8 cellular contexts compared by ENCODE assay signal in genomic region chr5:76542887-76543690, GRCh38.
DNase-seq lines count a peak whose midpoint lies in the region; FAIRE-seq and TF ChIP-seq lines count a peak whose summit lies in the region.

No MANE protein-coding gene starts in this region.

- no peak overlapping the region for H4K8ac ChIP-seq in H1 (ENCODE audit: extremely low read depth, insufficient read depth, low read length)

- WGBS in H1 (ENCODE audit: extremely low coverage in 1 of 2, insufficient coverage in 1 of 2, insufficient read length in 1 of 2, insufficient replicate concordance in 2 of 2, low coverage in 1 of 2, low lambda C conversion rate in 2 of 2, missing lambda C conversion rate in 1 of 2), 2 experiments, result 83% methylated on average over 13 of the region's 13 CpGs; no CpG with 5 or more reads in 1 of the 2 experiments

- H2BK12ac ChIP-seq in H1 (ENCODE audit: low read depth, low read length), result peak overlapping the region; percentile 46; the same call in 1 of the 2 replicates

- H3K27me3 ChIP-seq in H1 (replicated peaks in 1 of 4; ENCODE audit: control insufficient read depth in 3 of 4, extremely low read depth in 1 of 4, insufficient read depth in 3 of 4, low read length in 3 of 4), result no peaks in the 10 kb centered on the region; a peak in 2 of 7 replicates

- no peaks in the 10 kb centered on the region for H4K20me1 ChIP-seq in H1 (replicated peaks in 1 of 2; ENCODE audit: control insufficient read depth in 1 of 2, insufficient read depth in 2 of 2, low read length in 2 of 2)

- TF ChIP-seq POLR2A in H1 (IDR thresholded peaks at IDR 0.05; ENCODE audit: control extremely low read depth in 1 of 2, low read depth in 2 of 2, low read length in 2 of 2), result no peak

- H3K9ac ChIP-seq in H1 (replicated peaks in 1 of 4; ENCODE audit: extremely low read depth in 1 of 4, low read depth in 3 of 4, low read length in 3 of 4), result no peak overlapping the region

- peak; percentile 74 for DNase-seq in activated CD4-positive, alpha-beta T cell treated with anti-CD3 and anti-CD28 coated beads for 48 hours
- DNase-seq in H1 (ENCODE audit: low read depth in 1 of 2, low spot score in 2 of 2) (no peak), NCI-H2081 (lab: John Stamatoyannopoulos, UW) (no peak), germinal center (ENCODE audit: low spot score) (no peak), SHP77 treated with DMSO at 0.1 percent for 48 hours (lab: John Stamatoyannopoulos, UW) (no peak), NCI-H146 (lab: John Stamatoyannopoulos, UW) (no peak)
- peak; percentile 39 for DNase-seq in stimulated activated CD4-positive, alpha-beta T cell treated with anti-CD3 and anti-CD28 coated beads, Interleukin-2, amount 100 ng/mL, for 4 hours (ENCODE audit: low read depth)

- no peak overlapping the region for H3K4me2 ChIP-seq in H1 (ENCODE audit: insufficient read depth in 1 of 2, low read depth in 2 of 2, low read length in 2 of 2)

- no peak overlapping the region for H3K23ac ChIP-seq in H1 (ENCODE audit: insufficient read length)

- H4K91ac ChIP-seq in H1 (replicated peaks; ENCODE audit: insufficient read length, low read length), result no peak overlapping the region

- peak; percentile 39 for FAIRE-seq in H1 (lab: Jason Lieb, UNC)

- H3K23me2 ChIP-seq in H1 (ENCODE audit: low read depth, low read length), result no peaks in the 10 kb centered on the region

- H3K36me3 ChIP-seq in H1 (ENCODE audit: control insufficient read depth in 2 of 4, insufficient read depth in 4 of 4, low read length in 3 of 4), result no peaks in the 10 kb centered on the region

- POLR2A ChIA-PET in H1 (lab: Charles Lee; ENCODE audit: partially characterized antibody), result interaction anchor here (2.2 kb wide), 1 partner anchor 139 kb away, joined by 9 read pairs; the partner anchor contains the start of gene IQGAP2

- H2BK120ac ChIP-seq in H1 (replicated peaks; ENCODE audit: low read depth, low read length), result no peak overlapping the region

- H2BK5ac ChIP-seq in H1 (ENCODE audit: low read depth, low read length), result no peak overlapping the region; the same call in 1 of the 2 replicates

- H3K18ac ChIP-seq in H1 (ENCODE audit: extremely low read depth, low read length), result no peak overlapping the region

- no peak overlapping the region for H2AFZ ChIP-seq in H1 (ENCODE audit: low read length)

- no peak overlapping the region for H2BK20ac ChIP-seq in H1 (ENCODE audit: low read length)

- H3K79me2 ChIP-seq in H1 (ENCODE audit: control insufficient read depth in 1 of 2, insufficient read depth in 2 of 2, low read length in 2 of 2), result peaks cover 0 to 30% of the 10 kb centered on the region in 2 experiments; a peak in 2 of 4 replicates

- peaks cover 0 to 12% (median 1%) of the 10 kb centered on the region in 4 experiments; a peak in 3 of 7 replicates for H3K4me1 ChIP-seq in H1 (replicated peaks in 1 of 4; ENCODE audit: control insufficient read depth in 3 of 4, insufficient read depth in 4 of 4, low read length in 3 of 4)

- H3K79me1 ChIP-seq in H1 (ENCODE audit: low read depth, low read length), result peaks cover 3% of the 10 kb centered on the region; the same call in 1 of the 2 replicates

- H3K4ac ChIP-seq in H1 (replicated peaks; ENCODE audit: insufficient read length, low read depth, low read length), result no peak overlapping the region

- H3K27ac ChIP-seq in H1 (ENCODE audit: low read depth, low read length), result no peak overlapping the region

- TF ChIP-seq CTCF in H1 (IDR thresholded peaks at IDR 0.05; ENCODE audit: control extremely low read depth in 1 of 3, insufficient read depth in 1 of 3, low read depth in 1 of 3, low read length in 3 of 3), result no peak

- H3K4me3 ChIP-seq in GM08714 (ENCODE audit: low read length) (peak overlapping the region; percentile 1; the same call in 1 of the 2 replicates), H1 (ENCODE audit: extremely low read depth in 1 of 4, insufficient read depth in 2 of 4, low read depth in 3 of 4, low read length in 4 of 4) (no peak overlapping the region)

- CTCF ChIA-PET in H1 (lab: Charles Lee; ENCODE audit: partially characterized antibody), result interaction anchor here (0.6 to 3.6 kb wide), 27 partner anchors 8 to 1258 kb away, joined by 3 to 31 read pairs (median 4); partner anchors contain the start of gene IQGAP2

- no peak overlapping the region for H4K5ac ChIP-seq in H1 (ENCODE audit: insufficient read length, low read depth, low read length)

- no peak for TF ChIP-seq EP300 in H1 (IDR thresholded peaks at IDR 0.05; ENCODE audit: borderline replicate concordance in 1 of 2, low read depth in 2 of 2, low read length in 2 of 2)

- TF ChIP-seq RAD21 in H1 (IDR thresholded peaks at IDR 0.05 in 1 of 2, conservative IDR thresholded peaks at IDR 0.05 in 1 of 2; ENCODE audit: low read depth in 2 of 2, low read length in 2 of 2), result peak in 1 of 2 experiments; percentile 21; a peak in 1 of 4 replicates

- no peak overlapping the region for H3K56ac ChIP-seq in H1 (replicated peaks; ENCODE audit: insufficient read length, low read depth, low read length)

- no peak overlapping the region for H2BK15ac ChIP-seq in H1 (ENCODE audit: low read length)

- H3K14ac ChIP-seq in H1 (ENCODE audit: insufficient read length), result no peak overlapping the region

- no peaks in the 10 kb centered on the region for H3K9me3 ChIP-seq in H1 (ENCODE audit: insufficient read depth in 2 of 2, low read depth in 1 of 2, low read length in 1 of 2)

- H2AK5ac ChIP-seq in H1 (ENCODE audit: low read depth, low read length), result peak overlapping the region; percentile 54; the same call in 1 of the 2 replicates

TF ChIP-seq in H1, 55 proteins besides CTCF, POLR2A, EP300 and RAD21:
- TF ChIP-seq HDAC2 (IDR thresholded peaks at IDR 0.05; ENCODE audit: borderline replicate concordance in 1 of 2, low read depth in 2 of 2, low read length in 2 of 2), result no peak
- TF ChIP-seq, protein P1, sequence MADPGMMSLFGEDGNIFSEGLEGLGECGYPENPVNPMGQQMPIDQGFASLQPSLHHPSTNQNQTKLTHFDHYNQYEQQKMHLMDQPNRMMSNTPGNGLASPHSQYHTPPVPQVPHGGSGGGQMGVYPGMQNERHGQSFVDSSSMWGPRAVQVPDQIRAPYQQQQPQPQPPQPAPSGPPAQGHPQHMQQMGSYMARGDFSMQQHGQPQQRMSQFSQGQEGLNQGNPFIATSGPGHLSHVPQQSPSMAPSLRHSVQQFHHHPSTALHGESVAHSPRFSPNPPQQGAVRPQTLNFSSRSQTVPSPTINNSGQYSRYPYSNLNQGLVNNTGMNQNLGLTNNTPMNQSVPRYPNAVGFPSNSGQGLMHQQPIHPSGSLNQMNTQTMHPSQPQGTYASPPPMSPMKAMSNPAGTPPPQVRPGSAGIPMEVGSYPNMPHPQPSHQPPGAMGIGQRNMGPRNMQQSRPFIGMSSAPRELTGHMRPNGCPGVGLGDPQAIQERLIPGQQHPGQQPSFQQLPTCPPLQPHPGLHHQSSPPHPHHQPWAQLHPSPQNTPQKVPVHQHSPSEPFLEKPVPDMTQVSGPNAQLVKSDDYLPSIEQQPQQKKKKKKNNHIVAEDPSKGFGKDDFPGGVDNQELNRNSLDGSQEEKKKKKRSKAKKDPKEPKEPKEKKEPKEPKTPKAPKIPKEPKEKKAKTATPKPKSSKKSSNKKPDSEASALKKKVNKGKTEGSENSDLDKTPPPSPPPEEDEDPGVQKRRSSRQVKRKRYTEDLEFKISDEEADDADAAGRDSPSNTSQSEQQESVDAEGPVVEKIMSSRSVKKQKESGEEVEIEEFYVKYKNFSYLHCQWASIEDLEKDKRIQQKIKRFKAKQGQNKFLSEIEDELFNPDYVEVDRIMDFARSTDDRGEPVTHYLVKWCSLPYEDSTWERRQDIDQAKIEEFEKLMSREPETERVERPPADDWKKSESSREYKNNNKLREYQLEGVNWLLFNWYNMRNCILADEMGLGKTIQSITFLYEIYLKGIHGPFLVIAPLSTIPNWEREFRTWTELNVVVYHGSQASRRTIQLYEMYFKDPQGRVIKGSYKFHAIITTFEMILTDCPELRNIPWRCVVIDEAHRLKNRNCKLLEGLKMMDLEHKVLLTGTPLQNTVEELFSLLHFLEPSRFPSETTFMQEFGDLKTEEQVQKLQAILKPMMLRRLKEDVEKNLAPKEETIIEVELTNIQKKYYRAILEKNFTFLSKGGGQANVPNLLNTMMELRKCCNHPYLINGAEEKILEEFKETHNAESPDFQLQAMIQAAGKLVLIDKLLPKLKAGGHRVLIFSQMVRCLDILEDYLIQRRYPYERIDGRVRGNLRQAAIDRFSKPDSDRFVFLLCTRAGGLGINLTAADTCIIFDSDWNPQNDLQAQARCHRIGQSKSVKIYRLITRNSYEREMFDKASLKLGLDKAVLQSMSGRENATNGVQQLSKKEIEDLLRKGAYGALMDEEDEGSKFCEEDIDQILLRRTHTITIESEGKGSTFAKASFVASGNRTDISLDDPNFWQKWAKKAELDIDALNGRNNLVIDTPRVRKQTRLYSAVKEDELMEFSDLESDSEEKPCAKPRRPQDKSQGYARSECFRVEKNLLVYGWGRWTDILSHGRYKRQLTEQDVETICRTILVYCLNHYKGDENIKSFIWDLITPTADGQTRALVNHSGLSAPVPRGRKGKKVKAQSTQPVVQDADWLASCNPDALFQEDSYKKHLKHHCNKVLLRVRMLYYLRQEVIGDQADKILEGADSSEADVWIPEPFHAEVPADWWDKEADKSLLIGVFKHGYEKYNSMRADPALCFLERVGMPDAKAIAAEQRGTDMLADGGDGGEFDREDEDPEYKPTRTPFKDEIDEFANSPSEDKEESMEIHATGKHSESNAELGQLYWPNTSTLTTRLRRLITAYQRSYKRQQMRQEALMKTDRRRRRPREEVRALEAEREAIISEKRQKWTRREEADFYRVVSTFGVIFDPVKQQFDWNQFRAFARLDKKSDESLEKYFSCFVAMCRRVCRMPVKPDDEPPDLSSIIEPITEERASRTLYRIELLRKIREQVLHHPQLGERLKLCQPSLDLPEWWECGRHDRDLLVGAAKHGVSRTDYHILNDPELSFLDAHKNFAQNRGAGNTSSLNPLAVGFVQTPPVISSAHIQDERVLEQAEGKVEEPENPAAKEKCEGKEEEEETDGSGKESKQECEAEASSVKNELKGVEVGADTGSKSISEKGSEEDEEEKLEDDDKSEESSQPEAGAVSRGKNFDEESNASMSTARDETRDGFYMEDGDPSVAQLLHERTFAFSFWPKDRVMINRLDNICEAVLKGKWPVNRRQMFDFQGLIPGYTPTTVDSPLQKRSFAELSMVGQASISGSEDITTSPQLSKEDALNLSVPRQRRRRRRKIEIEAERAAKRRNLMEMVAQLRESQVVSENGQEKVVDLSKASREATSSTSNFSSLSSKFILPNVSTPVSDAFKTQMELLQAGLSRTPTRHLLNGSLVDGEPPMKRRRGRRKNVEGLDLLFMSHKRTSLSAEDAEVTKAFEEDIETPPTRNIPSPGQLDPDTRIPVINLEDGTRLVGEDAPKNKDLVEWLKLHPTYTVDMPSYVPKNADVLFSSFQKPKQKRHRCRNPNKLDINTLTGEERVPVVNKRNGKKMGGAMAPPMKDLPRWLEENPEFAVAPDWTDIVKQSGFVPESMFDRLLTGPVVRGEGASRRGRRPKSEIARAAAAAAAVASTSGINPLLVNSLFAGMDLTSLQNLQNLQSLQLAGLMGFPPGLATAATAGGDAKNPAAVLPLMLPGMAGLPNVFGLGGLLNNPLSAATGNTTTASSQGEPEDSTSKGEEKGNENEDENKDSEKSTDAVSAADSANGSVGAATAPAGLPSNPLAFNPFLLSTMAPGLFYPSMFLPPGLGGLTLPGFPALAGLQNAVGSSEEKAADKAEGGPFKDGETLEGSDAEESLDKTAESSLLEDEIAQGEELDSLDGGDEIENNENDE (IDR thresholded peaks at IDR 0.05; ENCODE audit: insufficient replicate concordance, low read length), result no peak
TF ChIP-seq in H1: peak in this region for 0.

Comparison
In these comparisons a context has a peak if more than half of its experiments do, and no peak if none do; other contexts are left out.
1. DNase-seq: peak in activated CD4-positive, alpha-beta T cell treated with anti-CD3 and anti-CD28 coated beads for 48 hours (single experiment) and stimulated activated CD4-positive, alpha-beta T cell treated with anti-CD3 and anti-CD28 coated beads, Interleukin-2, amount 100 ng/mL, for 4 hours (single experiment); none in H1 (0 of 2), NCI-H2081 (0 of 2), germinal center (single experiment), SHP77 treated with DMSO at 0.1 percent for 48 hours (single experiment) and NCI-H146 (single experiment).